Comparison of ENCODE assay signal across 15 cellular contexts in the genomic region with DNA sequence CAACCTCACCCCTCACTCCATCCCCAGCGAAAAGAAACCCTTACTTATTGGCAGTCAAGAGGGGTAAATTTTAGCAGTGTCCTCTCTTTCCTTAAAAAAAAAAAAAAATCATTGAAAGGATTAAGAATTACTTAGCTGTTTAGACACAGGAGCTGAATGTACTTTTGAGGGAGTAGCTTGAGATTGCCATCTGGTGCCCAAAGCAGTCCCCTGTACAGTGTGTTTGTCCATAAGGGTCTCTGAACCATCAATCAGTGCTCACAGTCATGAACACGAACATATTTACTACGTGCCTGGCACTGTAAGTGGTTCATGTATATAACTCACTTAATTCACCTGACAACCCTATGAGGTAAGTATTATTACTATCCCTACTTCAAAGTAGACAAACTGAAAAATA.
DNase-seq lines count a peak whose midpoint lies in the region; ATAC-seq and TF ChIP-seq lines count a peak whose summit lies in the region.
"Had no signal": no experiment of that assay in that cellular context is flagged by ENCODE, and none has a peak within 500 bp of the region (broad histone marks: within the 10 kb centered on the region; RNA-seq: fewer than 3 reads in every experiment).

No MANE protein-coding gene starts in this region.

- peak overlapping the region; percentile 90 for H3K27ac Mint-ChIP-seq in activated CD8-positive, alpha-beta T cell treated with anti-CD3 and anti-CD28 coated beads for 36 hours
- no peak overlapping the region for H3K27ac Mint-ChIP-seq in activated CD8-positive, alpha-beta T cell treated with anti-CD3 and anti-CD28 coated beads, Interleukin-2, amount 10 ng/mL, durations not matched to agents 7 days and 5 days
- H3K27ac Mint-ChIP-seq in activated naive CD8-positive, alpha-beta T cell treated with anti-CD3 and anti-CD28 coated beads, Interleukin-2, amount 50 U/mL, for 24 hours = peak overlapping the region; percentile 88
- no peak overlapping the region for H3K27ac Mint-ChIP-seq in osteocyte (ENCODE audit: unreplicated experiment)
- H3K27ac Mint-ChIP-seq in GM23338 = no peak overlapping the region
- H3K27ac Mint-ChIP-seq: natural killer cell had no signal

- H3K4me3 ChIP-seq in GM23338 (no peak overlapping the region), Karpas-422 (ENCODE audit: low read length) (no peak overlapping the region)
- H3K4me3 ChIP-seq: A549, body of pancreas had no signal

- peaks cover 15% of the 10 kb centered on the region for H3K9me3 Mint-ChIP-seq in activated CD8-positive, alpha-beta T cell treated with anti-CD3 and anti-CD28 coated beads for 36 hours
- peaks cover 7% of the 10 kb centered on the region for H3K9me3 Mint-ChIP-seq in activated CD8-positive, alpha-beta T cell treated with anti-CD3 and anti-CD28 coated beads, Interleukin-2, amount 10 ng/mL, durations not matched to agents 7 days and 5 days (ENCODE audit: insufficient read depth)
- peaks cover 9% of the 10 kb centered on the region for H3K9me3 Mint-ChIP-seq in activated naive CD8-positive, alpha-beta T cell treated with anti-CD3 and anti-CD28 coated beads, Interleukin-2, amount 50 U/mL, for 24 hours
- no peaks in the 10 kb centered on the region for H3K9me3 Mint-ChIP-seq in osteocyte (ENCODE audit: unreplicated experiment)
- H3K9me3 Mint-ChIP-seq in GM23338 = peaks cover 6% of the 10 kb centered on the region; the same call in 2 of the 3 replicates
- H3K9me3 Mint-ChIP-seq: natural killer cell had no signal

- H3K4me1 ChIP-seq in GM23338 (ENCODE audit: insufficient read depth) (peaks cover 14% of the 10 kb centered on the region), Karpas-422 (ENCODE audit: low read length) (no peaks in the 10 kb centered on the region)
- H3K4me1 ChIP-seq: A549, body of pancreas had no signal

- H2AFZ ChIP-seq in GM23338 = no peak overlapping the region
- no peak overlapping the region for H2AFZ ChIP-seq in Karpas-422 (ENCODE audit: low read length)

- no peaks in the 10 kb centered on the region for H3K27me3 Mint-ChIP-seq in activated CD8-positive, alpha-beta T cell treated with anti-CD3 and anti-CD28 coated beads for 36 hours
- H3K27me3 Mint-ChIP-seq in activated CD8-positive, alpha-beta T cell treated with anti-CD3 and anti-CD28 coated beads, Interleukin-2, amount 10 ng/mL, durations not matched to agents 7 days and 5 days (ENCODE audit: low read depth) = no peaks in the 10 kb centered on the region
- no peaks in the 10 kb centered on the region for H3K27me3 Mint-ChIP-seq in activated naive CD8-positive, alpha-beta T cell treated with anti-CD3 and anti-CD28 coated beads, Interleukin-2, amount 50 U/mL, for 24 hours
- peaks cover 18% of the 10 kb centered on the region for H3K27me3 Mint-ChIP-seq in osteocyte (ENCODE audit: unreplicated experiment)
- H3K27me3 Mint-ChIP-seq in GM23338 (ENCODE audit: insufficient read depth, low read depth, poor library complexity) = peaks cover 2% of the 10 kb centered on the region

- no peak for DNase-seq in activated CD8-positive, alpha-beta T cell treated with anti-CD3 and anti-CD28 coated beads for 36 hours
- no peak for DNase-seq in activated CD8-positive, alpha-beta T cell treated with anti-CD3 and anti-CD28 coated beads, Interleukin-2, amount 10 ng/mL, durations not matched to agents 7 days and 5 days
- peak; percentile 96 for DNase-seq in NCI-H82 (lab: John Stamatoyannopoulos, UW)
- no peak for DNase-seq in activated naive CD8-positive, alpha-beta T cell treated with anti-CD3 and anti-CD28 coated beads, Interleukin-2, amount 50 U/mL, for 24 hours
- DNase-seq in osteocyte (ENCODE audit: extremely low spot score, unreplicated experiment) = no peak
- no peak for DNase-seq in GM23338 (ENCODE audit: low spot score)
- DNase-seq in NCI-H146 (lab: John Stamatoyannopoulos, UW) = no peak
- DNase-seq in Karpas-422 = no peak
- DNase-seq: activated CD4-positive, alpha-beta T cell treated with anti-CD3 and anti-CD28 coated beads for 1 hour; body of pancreas; natural killer cell; NCI-H187; NCI-H526; retina had no signal

- CTCF ChIA-PET in activated CD8-positive, alpha-beta T cell treated with anti-CD3 and anti-CD28 coated beads for 36 hours (lab: Charles Lee) = interaction anchor here (1.1 to 1.2 kb wide), 2 partner anchors 12 to 465 kb away, joined by 3 read pairs; no protein-coding TSS in a partner anchor
- CTCF ChIA-PET in activated CD8-positive, alpha-beta T cell treated with anti-CD3 and anti-CD28 coated beads, Interleukin-2, amount 10 ng/mL, durations not matched to agents 7 days and 5 days (lab: Charles Lee) = interaction anchor here (0.7 to 1.6 kb wide), 6 partner anchors 12 to 582 kb away, joined by 3 to 6 read pairs (median 3); no protein-coding TSS in a partner anchor

- no peaks in the 10 kb centered on the region; the same call in 1 of the 2 replicates for H3K9me3 ChIP-seq in Karpas-422 (ENCODE audit: low read length)
- H3K9me3 ChIP-seq: body of pancreas had no signal

- POLR2A ChIA-PET in activated CD8-positive, alpha-beta T cell treated with anti-CD3 and anti-CD28 coated beads for 36 hours (lab: Charles Lee) = no interaction called here
- POLR2A ChIA-PET in activated CD8-positive, alpha-beta T cell treated with anti-CD3 and anti-CD28 coated beads, Interleukin-2, amount 10 ng/mL, durations not matched to agents 7 days and 5 days (lab: Charles Lee) = no interaction called here

- H3K27me3 ChIP-seq in GM23338 (ENCODE audit: insufficient read depth) (no peaks in the 10 kb centered on the region), Karpas-422 (ENCODE audit: low read length) (no peaks in the 10 kb centered on the region)
- H3K27me3 ChIP-seq: body of pancreas had no signal

- H3K4me2 ChIP-seq in GM23338 = no peak overlapping the region
- H3K4me2 ChIP-seq in Karpas-422 (ENCODE audit: low read depth, low read length, poor library complexity, severe bottlenecking) = no peak overlapping the region
- H3K4me2 ChIP-seq: A549 had no signal

- H3K79me2 ChIP-seq in GM23338 (replicated peaks; ENCODE audit: insufficient read depth) (no peaks in the 10 kb centered on the region), Karpas-422 (ENCODE audit: low read length) (no peaks in the 10 kb centered on the region)

- ATAC-seq in activated CD8-positive, alpha-beta T cell treated with anti-CD3 and anti-CD28 coated beads for 36 hours = no peak
- ATAC-seq in activated CD8-positive, alpha-beta T cell treated with anti-CD3 and anti-CD28 coated beads, Interleukin-2, amount 10 ng/mL, durations not matched to agents 7 days and 5 days = no peak
- ATAC-seq in activated naive CD8-positive, alpha-beta T cell treated with anti-CD3 and anti-CD28 coated beads, Interleukin-2, amount 50 U/mL, for 24 hours = no peak
- no peak for ATAC-seq in GM23338
- ATAC-seq: A549, body of pancreas, natural killer cell had no signal

- no peaks in the 10 kb centered on the region for H3K36me3 ChIP-seq in GM23338 (ENCODE audit: insufficient read depth)
- no peaks in the 10 kb centered on the region for H3K36me3 ChIP-seq in Karpas-422 (ENCODE audit: insufficient read depth, low read length)

- TF ChIP-seq CTCF in activated CD8-positive, alpha-beta T cell treated with anti-CD3 and anti-CD28 coated beads for 36 hours (IDR thresholded peaks at IDR 0.05) = no peak
- TF ChIP-seq CTCF in osteocyte (IDR thresholded peaks at IDR 0.05) = peak; percentile 20
- no peak for TF ChIP-seq CTCF in GM23338 (conservative IDR thresholded peaks at IDR 0.05; ENCODE audit: low read depth in 2 of 2)

- H3K27ac ChIP-seq in GM23338 (ENCODE audit: low read depth) (no peak overlapping the region), Karpas-422 (ENCODE audit: low read length) (no peak overlapping the region)
- H3K27ac ChIP-seq: A549, body of pancreas had no signal

- peaks cover 16% of the 10 kb centered on the region for H3K36me3 Mint-ChIP-seq in activated CD8-positive, alpha-beta T cell treated with anti-CD3 and anti-CD28 coated beads for 36 hours (ENCODE audit: low read depth)
- peaks cover 26% of the 10 kb centered on the region for H3K36me3 Mint-ChIP-seq in activated CD8-positive, alpha-beta T cell treated with anti-CD3 and anti-CD28 coated beads, Interleukin-2, amount 10 ng/mL, durations not matched to agents 7 days and 5 days (ENCODE audit: low read depth)
- peaks cover 2% of the 10 kb centered on the region for H3K36me3 Mint-ChIP-seq in activated naive CD8-positive, alpha-beta T cell treated with anti-CD3 and anti-CD28 coated beads, Interleukin-2, amount 50 U/mL, for 24 hours (ENCODE audit: low read depth)
- H3K36me3 Mint-ChIP-seq in osteocyte (ENCODE audit: unreplicated experiment) = no peaks in the 10 kb centered on the region
- H3K36me3 Mint-ChIP-seq in GM23338 (ENCODE audit: low read depth) = peaks cover 3% of the 10 kb centered on the region; the same call in 2 of the 3 replicates
- H3K36me3 Mint-ChIP-seq: natural killer cell had no signal

- H3K4me1 Mint-ChIP-seq in activated CD8-positive, alpha-beta T cell treated with anti-CD3 and anti-CD28 coated beads for 36 hours (ENCODE audit: low read depth) = peaks cover 74% of the 10 kb centered on the region
- H3K4me1 Mint-ChIP-seq in activated CD8-positive, alpha-beta T cell treated with anti-CD3 and anti-CD28 coated beads, Interleukin-2, amount 10 ng/mL, durations not matched to agents 7 days and 5 days (ENCODE audit: low read depth) = peaks cover 73% of the 10 kb centered on the region
- peaks cover 83% of the 10 kb centered on the region for H3K4me1 Mint-ChIP-seq in activated naive CD8-positive, alpha-beta T cell treated with anti-CD3 and anti-CD28 coated beads, Interleukin-2, amount 50 U/mL, for 24 hours
- H3K4me1 Mint-ChIP-seq in osteocyte (ENCODE audit: unreplicated experiment) = no peaks in the 10 kb centered on the region
- peaks cover 12% of the 10 kb centered on the region for H3K4me1 Mint-ChIP-seq in GM23338

- no peak overlapping the region for H3K9ac ChIP-seq in Karpas-422 (ENCODE audit: low read length)

- H4K20me1 ChIP-seq in GM23338 (replicated peaks; ENCODE audit: insufficient read depth) (no peaks in the 10 kb centered on the region), Karpas-422 (ENCODE audit: insufficient read depth, low read depth, low read length) (no peaks in the 10 kb centered on the region)

- no peaks in the 10 kb centered on the region for H3F3A ChIP-seq in GM23338 (replicated peaks; ENCODE audit: low read depth)

- H3K4me3 Mint-ChIP-seq in activated CD8-positive, alpha-beta T cell treated with anti-CD3 and anti-CD28 coated beads for 36 hours = no peak overlapping the region
- H3K4me3 Mint-ChIP-seq in activated CD8-positive, alpha-beta T cell treated with anti-CD3 and anti-CD28 coated beads, Interleukin-2, amount 10 ng/mL, durations not matched to agents 7 days and 5 days = no peak overlapping the region
- H3K4me3 Mint-ChIP-seq in activated naive CD8-positive, alpha-beta T cell treated with anti-CD3 and anti-CD28 coated beads, Interleukin-2, amount 50 U/mL, for 24 hours = no peak overlapping the region
- H3K4me3 Mint-ChIP-seq in osteocyte (ENCODE audit: unreplicated experiment) = no peak overlapping the region
- no peak overlapping the region for H3K4me3 Mint-ChIP-seq in GM23338
- H3K4me3 Mint-ChIP-seq: natural killer cell had no signal

- intact Hi-C loops in activated CD8-positive, alpha-beta T cell treated with anti-CD3 and anti-CD28 coated beads for 36 hours (cut with micrococcal nuclease) = loop anchor here (10.0 kb wide), 2 partner anchors 341 to 461 kb away; a partner anchor contains a TSS

- H3K9me2 ChIP-seq in GM23338 (ENCODE audit: insufficient read depth) (peaks cover 6% of the 10 kb centered on the region; the same call in 1 of the 2 replicates), Karpas-422 (replicated peaks; ENCODE audit: insufficient read depth, low read length) (no peaks in the 10 kb centered on the region; the same call in 1 of the 2 replicates)

Comparison
In these comparisons a context has a peak if more than half of its experiments do, and no peak if none do; other contexts are left out.
1. H3K27ac Mint-ChIP-seq: peak in activated CD8-positive, alpha-beta T cell treated with anti-CD3 and anti-CD28 coated beads for 36 hours (single experiment) and activated naive CD8-positive, alpha-beta T cell treated with anti-CD3 and anti-CD28 coated beads, Interleukin-2, amount 50 U/mL, for 24 hours (single experiment); none in activated CD8-positive, alpha-beta T cell treated with anti-CD3 and anti-CD28 coated beads, Interleukin-2, amount 10 ng/mL, durations not matched to agents 7 days and 5 days (single experiment), osteocyte (single experiment) and GM23338 (single experiment).